ENCODE assay signal across 18 cellular contexts in the genomic region with DNA sequence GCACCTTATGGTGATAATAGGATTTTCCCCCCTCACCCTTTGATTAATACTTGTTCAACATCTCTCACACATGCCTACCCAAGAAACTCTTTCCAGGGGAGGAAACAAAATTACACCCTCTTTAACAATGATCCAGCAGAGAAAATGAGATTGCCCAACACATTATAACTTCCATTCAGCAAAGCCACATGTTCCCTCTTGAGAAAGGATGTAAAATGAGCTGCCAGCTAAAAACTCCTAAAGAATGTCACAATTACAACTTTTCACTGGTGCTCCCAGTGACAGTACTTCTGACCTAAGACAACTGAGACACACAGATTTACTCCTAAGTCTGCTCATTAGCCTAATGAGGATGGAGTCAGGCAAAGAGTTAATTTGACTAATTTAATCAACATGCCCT.
"Had no signal": no experiment of that assay in that cellular context is flagged by ENCODE, and none has a peak within 500 bp of the region (broad histone marks: within the 10 kb centered on the region; RNA-seq: fewer than 3 reads in every experiment).

No MANE protein-coding gene starts in this region.

- ATAC-seq: esophagus mucosa, left ventricle myocardium superior, natural killer cell had no signal

- DNase-seq: activated CD4-positive, alpha-beta T cell treated with anti-CD3 and anti-CD28 coated beads for 1 hour; activated CD4-positive, alpha-beta T cell treated with anti-CD3 and anti-CD28 coated beads, Interleukin-2, amount 50 U/mL, for 48 hours; activated naive CD4-positive, alpha-beta T cell treated with anti-CD3 and anti-CD28 coated beads, Interleukin-2, amount 10 ng/mL, durations not matched to agents 7 days and 5 days; activated T-cell treated with anti-CD3 and anti-CD28 coated beads, Interleukin-2, amount 50 U/mL, for 24 hours; dorsolateral prefrontal cortex; kidney glomerular epithelial cell; left ventricle myocardium superior; natural killer cell; small intestine; stimulated activated CD4-positive, alpha-beta T cell treated with anti-CD3 and anti-CD28 coated beads, Interleukin-4, amount 100 ng/mL, for 4 hours; stimulated activated CD8-positive, alpha-beta memory T cell treated with anti-CD3 and anti-CD28 coated beads, Interleukin-4, amount 100 ng/mL, for 48 hours; stimulated activated naive CD4-positive, alpha-beta T cell treated with Interleukin-2 at 50 U/mL for 16 hours; substantia nigra; transverse colon had no signal

- H3K27ac ChIP-seq: dorsolateral prefrontal cortex, right atrium auricular region, transverse colon, vagina, VCaP had no signal

- H3K27me3 ChIP-seq: right atrium auricular region, transverse colon, vagina had no signal

- H3K36me3 ChIP-seq: right atrium auricular region, transverse colon, vagina had no signal

- H3K4me1 ChIP-seq: right atrium auricular region, transverse colon, vagina had no signal

- H3K9me3 ChIP-seq: right atrium auricular region, transverse colon, vagina had no signal

- H3K4me3 ChIP-seq: dorsolateral prefrontal cortex, right atrium auricular region, transverse colon, vagina had no signal
